1 cellular context compared by ENCODE assay signal in the genomic region with DNA sequence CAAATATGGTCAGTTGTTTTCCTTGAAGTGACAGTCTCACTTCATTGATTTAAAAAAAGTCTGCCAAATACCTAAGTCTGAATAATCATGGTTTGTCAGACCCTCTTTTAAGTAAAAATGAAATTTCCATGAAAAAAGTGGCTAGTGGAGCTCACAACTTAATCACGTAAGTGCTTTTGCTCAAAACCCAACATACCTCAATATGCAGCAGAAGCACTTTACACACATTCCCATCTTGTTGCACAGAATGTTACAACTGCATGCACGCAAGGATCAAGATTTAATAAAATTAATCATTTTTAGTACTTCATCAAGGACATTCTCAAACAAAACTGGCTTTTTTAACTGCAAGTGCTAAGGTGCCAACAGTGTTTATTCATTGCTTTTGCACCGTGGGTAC.
TF ChIP-seq lines count a peak whose summit lies in the region.

No MANE protein-coding gene starts in this region.

TF ChIP-seq in IMR-90, 13 proteins besides CTCF, POLR2A, EP300 and RAD21 (continued from another document):
- TF ChIP-seq, protein P1, sequence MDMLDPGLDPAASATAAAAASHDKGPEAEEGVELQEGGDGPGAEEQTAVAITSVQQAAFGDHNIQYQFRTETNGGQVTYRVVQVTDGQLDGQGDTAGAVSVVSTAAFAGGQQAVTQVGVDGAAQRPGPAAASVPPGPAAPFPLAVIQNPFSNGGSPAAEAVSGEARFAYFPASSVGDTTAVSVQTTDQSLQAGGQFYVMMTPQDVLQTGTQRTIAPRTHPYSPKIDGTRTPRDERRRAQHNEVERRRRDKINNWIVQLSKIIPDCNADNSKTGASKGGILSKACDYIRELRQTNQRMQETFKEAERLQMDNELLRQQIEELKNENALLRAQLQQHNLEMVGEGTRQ (IDR thresholded peaks at IDR 0.05; ENCODE audit: low read depth, low read length) = no peak
- TF ChIP-seq CEBPB (IDR thresholded peaks at IDR 0.05; ENCODE audit: low read depth, low read length) (no peak), RCOR1 (IDR thresholded peaks at IDR 0.05; ENCODE audit: insufficient replicate concordance, low read length) (no peak), CHD1 (IDR thresholded peaks at IDR 0.05; ENCODE audit: low read depth, low read length) (no peak), MXI1 (IDR thresholded peaks at IDR 0.05; ENCODE audit: borderline replicate concordance, low read depth, low read length) (no peak), FOS (IDR thresholded peaks at IDR 0.05; ENCODE audit: low read depth, low read length) (no peak), MAFK (IDR thresholded peaks at IDR 0.05; ENCODE audit: low read depth, low read length) (no peak), SMC3 (IDR thresholded peaks at IDR 0.05; ENCODE audit: low read depth, low read length) (no peak), NFE2L2 (IDR thresholded peaks at IDR 0.05; ENCODE audit: low read depth, low read length) (no peak), BHLHE40 (IDR thresholded peaks at IDR 0.05; ENCODE audit: low read depth, low read length) (no peak), MAZ (IDR thresholded peaks at IDR 0.05; ENCODE audit: borderline replicate concordance, low read depth, low read length) (no peak)
- TF ChIP-seq, protein P2, sequence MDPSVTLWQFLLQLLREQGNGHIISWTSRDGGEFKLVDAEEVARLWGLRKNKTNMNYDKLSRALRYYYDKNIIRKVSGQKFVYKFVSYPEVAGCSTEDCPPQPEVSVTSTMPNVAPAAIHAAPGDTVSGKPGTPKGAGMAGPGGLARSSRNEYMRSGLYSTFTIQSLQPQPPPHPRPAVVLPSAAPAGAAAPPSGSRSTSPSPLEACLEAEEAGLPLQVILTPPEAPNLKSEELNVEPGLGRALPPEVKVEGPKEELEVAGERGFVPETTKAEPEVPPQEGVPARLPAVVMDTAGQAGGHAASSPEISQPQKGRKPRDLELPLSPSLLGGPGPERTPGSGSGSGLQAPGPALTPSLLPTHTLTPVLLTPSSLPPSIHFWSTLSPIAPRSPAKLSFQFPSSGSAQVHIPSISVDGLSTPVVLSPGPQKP (IDR thresholded peaks at IDR 0.05; ENCODE audit: borderline replicate concordance, low read depth, low read length) = no peak
